In genomic region chr10:129163536-129163935, GRCh38 we compare ENCODE assay signal across 30 cellular contexts.
"Had no signal": no experiment of that assay in that cellular context is flagged by ENCODE, and none has a peak within 500 bp of the region (broad histone marks: within the 10 kb centered on the region; RNA-seq: fewer than 3 reads in every experiment).

No MANE protein-coding gene starts in this region.

- H3K9me3 Mint-ChIP-seq: activated CD4-positive, alpha-beta memory T cell treated with anti-CD3 and anti-CD28 coated beads, Interleukin-2, amount 10 ng/mL, durations not matched to agents 7 days and 5 days; activated naive CD8-positive, alpha-beta T cell treated with anti-CD3 and anti-CD28 coated beads for 36 hours; activated T-cell treated with anti-CD3 and anti-CD28 coated beads, Interleukin-2, amount 50 U/mL, for 72 hours; activated T-helper 17 cell treated with anti-CD3 and anti-CD28 coated beads, Interleukin-2, amount 50 U/mL, for 72 hours; T-helper 1 cell treated with Interleukin-12 subunit alpha and Interleukin-12 subunit beta and Interleukin-4 antibody, amounts not matched to agents 30 μg/mL and 1 μg/mL, for 36 hours; T-helper 2 cell treated with Interferon-gamma antibody and Interleukin-4, amounts not matched to agents 5 μg/mL and 100 μg/mL, for 36 hours had no signal

- H3K27me3 ChIP-seq: brain microvascular endothelial cell, SJCRH30 had no signal

- H3K9me3 ChIP-seq: SJCRH30, SK-N-SH had no signal

- H3K36me3 ChIP-seq: brain microvascular endothelial cell, SJCRH30 had no signal

- H3K36me3 Mint-ChIP-seq: activated CD8-positive, alpha-beta memory T cell treated with anti-CD3 and anti-CD28 coated beads, Interleukin-2, amount 10 ng/mL, durations not matched to agents 7 days and 5 days; activated naive CD8-positive, alpha-beta T cell treated with anti-CD3 and anti-CD28 coated beads for 36 hours had no signal

- H3K4me1 ChIP-seq: SJCRH30 had no signal

- H3K4me1 Mint-ChIP-seq: activated T-helper 17 cell treated with anti-CD3 and anti-CD28 coated beads, Interleukin-2, amount 50 U/mL, for 72 hours had no signal

- H3K27ac Mint-ChIP-seq: activated CD4-positive, alpha-beta memory T cell treated with anti-CD3 and anti-CD28 coated beads, Interleukin-2, amount 10 ng/mL, durations not matched to agents 7 days and 5 days; activated CD8-positive, alpha-beta memory T cell treated with anti-CD3 and anti-CD28 coated beads, Interleukin-2, amount 10 ng/mL, durations not matched to agents 7 days and 5 days; activated naive CD8-positive, alpha-beta T cell treated with anti-CD3 and anti-CD28 coated beads for 36 hours; activated T-cell treated with anti-CD3 and anti-CD28 coated beads, Interleukin-2, amount 50 U/mL, for 72 hours; activated T-helper 17 cell treated with anti-CD3 and anti-CD28 coated beads, Interleukin-2, amount 50 U/mL, for 72 hours; T-helper 1 cell treated with Interleukin-12 subunit alpha and Interleukin-12 subunit beta and Interleukin-4 antibody, amounts not matched to agents 30 μg/mL and 1 μg/mL, for 36 hours; T-helper 2 cell treated with Interferon-gamma antibody and Interleukin-4, amounts not matched to agents 5 μg/mL and 100 μg/mL, for 36 hours had no signal

- H3K27me3 Mint-ChIP-seq: activated CD4-positive, alpha-beta memory T cell treated with anti-CD3 and anti-CD28 coated beads, Interleukin-2, amount 10 ng/mL, durations not matched to agents 7 days and 5 days; activated naive CD8-positive, alpha-beta T cell treated with anti-CD3 and anti-CD28 coated beads for 36 hours had no signal

- H3K4me3 ChIP-seq: SJCRH30 had no signal

- H3K27ac ChIP-seq: brain microvascular endothelial cell, KMS-11, SJCRH30 had no signal

- DNase-seq: activated CD4-positive, alpha-beta memory T cell treated with anti-CD3 and anti-CD28 coated beads, Interleukin-2, amount 10 ng/mL, durations not matched to agents 7 days and 5 days; activated CD8-positive, alpha-beta memory T cell treated with anti-CD3 and anti-CD28 coated beads for 24 hours; activated CD8-positive, alpha-beta memory T cell treated with anti-CD3 and anti-CD28 coated beads, Interleukin-2, amount 10 ng/mL, durations not matched to agents 7 days and 5 days; activated CD8-positive, alpha-beta memory T cell treated with anti-CD3 and anti-CD28 coated beads, Interleukin-2, amount 50 U/mL, for 48 hours; activated effector memory CD4-positive, alpha-beta T cell treated with anti-CD3 and anti-CD28 coated beads, Interleukin-2, amount 50 U/mL, for 16 hours; activated naive CD4-positive, alpha-beta T cell; activated naive CD4-positive, alpha-beta T cell treated with anti-CD3 and anti-CD28 coated beads, Interleukin-2, amount 50 U/mL, for 16 hours; activated naive CD8-positive, alpha-beta T cell treated with anti-CD3 and anti-CD28 coated beads for 36 hours; activated T-cell treated with anti-CD3 and anti-CD28 coated beads, Interleukin-2, amount 50 U/mL, for 72 hours; amniotic stem cell; aorta; brain microvascular endothelial cell; NCI-H1048; NCI-H1105 treated with DMSO at 0.1 percent for 48 hours; NCI-H1436; NCI-H1694; NCI-H1930; NCI-H2081 treated with DMSO at 0.1 percent for 48 hours; NCI-H345; NCI-H526; NCI-H748 treated with DMSO at 0.1 percent for 48 hours; NK-92 treated with Interleukin-12 subunit alpha and Interleukin-12 subunit beta, amount 100 ng/mL, for 24 hours; OCI-M1; SHP77; SJCRH30; SK-N-SH had no signal

- H3K4me3 Mint-ChIP-seq: activated CD4-positive, alpha-beta memory T cell treated with anti-CD3 and anti-CD28 coated beads, Interleukin-2, amount 10 ng/mL, durations not matched to agents 7 days and 5 days; activated CD8-positive, alpha-beta memory T cell treated with anti-CD3 and anti-CD28 coated beads, Interleukin-2, amount 10 ng/mL, durations not matched to agents 7 days and 5 days; activated naive CD8-positive, alpha-beta T cell treated with anti-CD3 and anti-CD28 coated beads for 36 hours; activated T-cell treated with anti-CD3 and anti-CD28 coated beads, Interleukin-2, amount 50 U/mL, for 72 hours; activated T-helper 17 cell treated with anti-CD3 and anti-CD28 coated beads, Interleukin-2, amount 50 U/mL, for 72 hours; T-helper 1 cell treated with Interleukin-12 subunit alpha and Interleukin-12 subunit beta and Interleukin-4 antibody, amounts not matched to agents 30 μg/mL and 1 μg/mL, for 36 hours; T-helper 2 cell treated with Interferon-gamma antibody and Interleukin-4, amounts not matched to agents 5 μg/mL and 100 μg/mL, for 36 hours had no signal
